Comparison of ENCODE assay signal across 3 cellular contexts in the genomic region with DNA sequence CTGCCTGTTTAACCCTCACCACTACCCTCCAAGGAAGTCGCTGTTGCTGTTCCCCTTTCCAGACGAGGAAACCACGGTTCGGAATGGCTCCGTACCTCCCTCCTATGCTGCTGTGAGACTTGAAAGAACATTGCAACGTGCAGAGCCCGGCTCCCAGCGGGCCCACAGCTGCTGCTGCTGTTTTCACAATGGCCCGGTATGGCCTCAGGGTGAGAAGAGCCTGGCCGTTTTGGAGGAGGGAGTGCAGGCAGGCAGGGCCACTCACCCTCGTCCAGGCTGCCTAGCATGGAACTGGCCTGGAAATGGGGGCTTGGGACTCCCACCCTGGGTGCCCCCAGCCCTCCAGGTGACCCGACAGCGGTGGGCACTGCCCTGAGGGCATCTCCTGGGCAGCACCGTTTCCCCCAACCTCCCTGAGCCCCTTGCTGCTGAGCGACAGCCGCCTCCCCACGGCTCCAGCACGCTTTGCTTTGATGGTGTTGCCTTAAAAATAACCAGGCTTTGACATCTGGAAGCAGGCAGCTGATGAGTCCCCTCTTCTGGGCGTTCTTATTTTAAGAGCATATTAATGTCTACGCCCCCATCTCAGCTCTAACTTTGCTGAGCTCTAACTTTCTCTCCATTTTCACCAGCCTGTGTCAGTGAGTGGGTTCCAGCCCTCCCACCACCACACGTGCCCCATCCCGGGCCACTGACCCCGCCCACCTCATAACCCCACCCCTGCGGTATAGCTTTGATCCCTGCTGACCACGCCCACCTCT.
A peak's percentile ranks its signal among the peaks of the same experiment; 100 is the strongest.
TF ChIP-seq lines count a peak whose summit lies in the region.

No MANE protein-coding gene starts in this region.

TF ChIP-seq in HEK293T, 16 proteins besides CTCF, POLR2A, EP300 and RAD21:
- TF ChIP-seq FOXM1 (IDR thresholded peaks at IDR 0.05; ENCODE audit: borderline replicate concordance) (no peak), LEF1 (IDR thresholded peaks at IDR 0.05; ENCODE audit: borderline replicate concordance) (no peak), CTBP1 (IDR thresholded peaks at IDR 0.05; ENCODE audit: borderline replicate concordance) (no peak), TARDBP (IDR thresholded peaks at IDR 0.05) (no peak), ARNT (IDR thresholded peaks at IDR 0.05) (no peak), NFRKB (IDR thresholded peaks at IDR 0.05) (no peak), ZNF384 (IDR thresholded peaks at IDR 0.05) (no peak), HDGF (IDR thresholded peaks at IDR 0.05; ENCODE audit: borderline replicate concordance) (no peak), SP1 (IDR thresholded peaks at IDR 0.05) (no peak), FOXK2 (IDR thresholded peaks at IDR 0.05) (no peak)

TF ChIP-seq in H1, 55 proteins besides CTCF, POLR2A, EP300 and RAD21:
- TF ChIP-seq RNF2 (IDR thresholded peaks at IDR 0.05; ENCODE audit: borderline replicate concordance, low read depth, low read length, missing control alignments, poor library complexity, severe bottlenecking) (no peak), TBP (IDR thresholded peaks at IDR 0.05; ENCODE audit: low read depth, low read length) (peak; percentile 87), CTBP2 (IDR thresholded peaks at IDR 0.05; ENCODE audit: borderline replicate concordance, insufficient read depth, insufficient read length, low read length) (no peak), CBX5 (IDR thresholded peaks at IDR 0.05; ENCODE audit: low read depth, low read length) (no peak), RBBP5 (IDR thresholded peaks at IDR 0.05; ENCODE audit: borderline replicate concordance, low read depth, low read length) (no peak), NANOG (IDR thresholded peaks at IDR 0.05; ENCODE audit: insufficient read depth, low read depth, low read length, poor library complexity, severe bottlenecking) (no peak), SP4 (IDR thresholded peaks at IDR 0.05; ENCODE audit: low read length) (no peak)
- TF ChIP-seq, protein P1, sequence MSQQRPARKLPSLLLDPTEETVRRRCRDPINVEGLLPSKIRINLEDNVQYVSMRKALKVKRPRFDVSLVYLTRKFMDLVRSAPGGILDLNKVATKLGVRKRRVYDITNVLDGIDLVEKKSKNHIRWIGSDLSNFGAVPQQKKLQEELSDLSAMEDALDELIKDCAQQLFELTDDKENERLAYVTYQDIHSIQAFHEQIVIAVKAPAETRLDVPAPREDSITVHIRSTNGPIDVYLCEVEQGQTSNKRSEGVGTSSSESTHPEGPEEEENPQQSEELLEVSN (IDR thresholded peaks at IDR 0.05): peak; percentile 29; the same call in 1 of the 2 replicates

TF ChIP-seq in HepG2, 621 proteins besides CTCF, POLR2A, EP300 and RAD21 (continues in another document):
- no peak for TF ChIP-seq NONO (IDR thresholded peaks at IDR 0.05)
- no peak for TF ChIP-seq NONO (CRISPR knock-in tag; conservative IDR thresholded peaks at IDR 0.05)
- no peak for TF ChIP-seq KDM1A (CRISPR knock-in tag; IDR thresholded peaks at IDR 0.05)
- TF ChIP-seq, protein P2, sequence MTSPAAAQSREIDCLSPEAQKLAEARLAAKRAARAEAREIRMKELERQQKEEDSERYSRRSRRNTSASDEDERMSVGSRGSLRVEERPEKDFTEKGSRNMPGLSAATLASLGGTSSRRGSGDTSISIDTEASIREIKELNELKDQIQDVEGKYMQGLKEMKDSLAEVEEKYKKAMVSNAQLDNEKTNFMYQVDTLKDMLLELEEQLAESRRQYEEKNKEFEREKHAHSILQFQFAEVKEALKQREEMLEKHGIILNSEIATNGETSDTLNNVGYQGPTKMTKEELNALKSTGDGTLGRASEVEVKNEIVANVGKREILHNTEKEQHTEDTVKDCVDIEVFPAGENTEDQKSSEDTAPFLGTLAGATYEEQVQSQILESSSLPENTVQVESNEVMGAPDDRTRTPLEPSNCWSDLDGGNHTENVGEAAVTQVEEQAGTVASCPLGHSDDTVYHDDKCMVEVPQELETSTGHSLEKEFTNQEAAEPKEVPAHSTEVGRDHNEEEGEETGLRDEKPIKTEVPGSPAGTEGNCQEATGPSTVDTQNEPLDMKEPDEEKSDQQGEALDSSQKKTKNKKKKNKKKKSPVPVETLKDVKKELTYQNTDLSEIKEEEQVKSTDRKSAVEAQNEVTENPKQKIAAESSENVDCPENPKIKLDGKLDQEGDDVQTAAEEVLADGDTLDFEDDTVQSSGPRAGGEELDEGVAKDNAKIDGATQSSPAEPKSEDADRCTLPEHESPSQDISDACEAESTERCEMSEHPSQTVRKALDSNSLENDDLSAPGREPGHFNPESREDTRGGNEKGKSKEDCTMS (CRISPR knock-in tag; conservative IDR thresholded peaks at IDR 0.05): no peak
- no peak for TF ChIP-seq NR2F1 (CRISPR knock-in tag; IDR thresholded peaks at IDR 0.05)
- no peak for TF ChIP-seq ZNF281 (CRISPR knock-in tag; IDR thresholded peaks at IDR 0.05; ENCODE audit: borderline replicate concordance)
- TF ChIP-seq ZNF552 (CRISPR knock-in tag; IDR thresholded peaks at IDR 0.05; ENCODE audit: borderline replicate concordance): no peak
- TF ChIP-seq GATA4 (IDR thresholded peaks at IDR 0.05; ENCODE audit: borderline replicate concordance, low read depth): no peak
- peak; percentile 46; the same call in 1 of the 2 replicates for TF ChIP-seq HIVEP1 (CRISPR knock-in tag; IDR thresholded peaks at IDR 0.05)
- no peak for TF ChIP-seq ATF2 (CRISPR knock-in tag; IDR thresholded peaks at IDR 0.05)
- TF ChIP-seq, protein P3, sequence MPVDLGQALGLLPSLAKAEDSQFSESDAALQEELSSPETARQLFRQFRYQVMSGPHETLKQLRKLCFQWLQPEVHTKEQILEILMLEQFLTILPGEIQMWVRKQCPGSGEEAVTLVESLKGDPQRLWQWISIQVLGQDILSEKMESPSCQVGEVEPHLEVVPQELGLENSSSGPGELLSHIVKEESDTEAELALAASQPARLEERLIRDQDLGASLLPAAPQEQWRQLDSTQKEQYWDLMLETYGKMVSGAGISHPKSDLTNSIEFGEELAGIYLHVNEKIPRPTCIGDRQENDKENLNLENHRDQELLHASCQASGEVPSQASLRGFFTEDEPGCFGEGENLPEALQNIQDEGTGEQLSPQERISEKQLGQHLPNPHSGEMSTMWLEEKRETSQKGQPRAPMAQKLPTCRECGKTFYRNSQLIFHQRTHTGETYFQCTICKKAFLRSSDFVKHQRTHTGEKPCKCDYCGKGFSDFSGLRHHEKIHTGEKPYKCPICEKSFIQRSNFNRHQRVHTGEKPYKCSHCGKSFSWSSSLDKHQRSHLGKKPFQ (CRISPR knock-in tag; IDR thresholded peaks at IDR 0.05; ENCODE audit: insufficient replicate concordance): no peak
- TF ChIP-seq ZNF629 (CRISPR knock-in tag; conservative IDR thresholded peaks at IDR 0.05): no peak
- TF ChIP-seq ESRRA (CRISPR knock-in tag; IDR thresholded peaks at IDR 0.05; ENCODE audit: low read depth): no peak
- TF ChIP-seq ZFP36 (IDR thresholded peaks at IDR 0.05; ENCODE audit: borderline replicate concordance, low read depth, low read length, partially characterized antibody): no peak
- TF ChIP-seq ZNF768 (CRISPR knock-in tag; IDR thresholded peaks at IDR 0.05): no peak
- TF ChIP-seq TCF12 (IDR thresholded peaks at IDR 0.05): no peak
- no peak for TF ChIP-seq TCF12 (CRISPR knock-in tag; IDR thresholded peaks at IDR 0.05)
- TF ChIP-seq, protein P4, sequence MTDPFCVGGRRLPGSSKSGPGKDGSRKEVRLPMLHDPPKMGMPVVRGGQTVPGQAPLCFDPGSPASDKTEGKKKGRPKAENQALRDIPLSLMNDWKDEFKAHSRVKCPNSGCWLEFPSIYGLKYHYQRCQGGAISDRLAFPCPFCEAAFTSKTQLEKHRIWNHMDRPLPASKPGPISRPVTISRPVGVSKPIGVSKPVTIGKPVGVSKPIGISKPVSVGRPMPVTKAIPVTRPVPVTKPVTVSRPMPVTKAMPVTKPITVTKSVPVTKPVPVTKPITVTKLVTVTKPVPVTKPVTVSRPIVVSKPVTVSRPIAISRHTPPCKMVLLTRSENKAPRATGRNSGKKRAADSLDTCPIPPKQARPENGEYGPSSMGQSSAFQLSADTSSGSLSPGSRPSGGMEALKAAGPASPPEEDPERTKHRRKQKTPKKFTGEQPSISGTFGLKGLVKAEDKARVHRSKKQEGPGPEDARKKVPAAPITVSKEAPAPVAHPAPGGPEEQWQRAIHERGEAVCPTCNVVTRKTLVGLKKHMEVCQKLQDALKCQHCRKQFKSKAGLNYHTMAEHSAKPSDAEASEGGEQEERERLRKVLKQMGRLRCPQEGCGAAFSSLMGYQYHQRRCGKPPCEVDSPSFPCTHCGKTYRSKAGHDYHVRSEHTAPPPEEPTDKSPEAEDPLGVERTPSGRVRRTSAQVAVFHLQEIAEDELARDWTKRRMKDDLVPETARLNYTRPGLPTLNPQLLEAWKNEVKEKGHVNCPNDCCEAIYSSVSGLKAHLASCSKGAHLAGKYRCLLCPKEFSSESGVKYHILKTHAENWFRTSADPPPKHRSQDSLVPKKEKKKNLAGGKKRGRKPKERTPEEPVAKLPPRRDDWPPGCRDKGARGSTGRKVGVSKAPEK (CRISPR knock-in tag; IDR thresholded peaks at IDR 0.05; ENCODE audit: borderline replicate concordance): 0 out of 2 replicates have a peak, but pooled peaks have one; percentile 49
- no peak for TF ChIP-seq ZHX1 (CRISPR knock-in tag; IDR thresholded peaks at IDR 0.05; ENCODE audit: low read depth)
- 0 out of 2 replicates have a peak, but pooled peaks have one; percentile 41 for TF ChIP-seq ZNF709 (CRISPR knock-in tag; IDR thresholded peaks at IDR 0.05)
- 0 out of 2 replicates have a peak, but pooled peaks have one; percentile 34 for TF ChIP-seq NFKB2 (CRISPR knock-in tag; IDR thresholded peaks at IDR 0.05; ENCODE audit: borderline replicate concordance)
- TF ChIP-seq ZNF432 (CRISPR knock-in tag; IDR thresholded peaks at IDR 0.05; ENCODE audit: borderline replicate concordance): no peak
- peak; percentile 42; the same call in 1 of the 2 replicates for TF ChIP-seq JUN (CRISPR knock-in tag; IDR thresholded peaks at IDR 0.05)
- TF ChIP-seq, protein P5, sequence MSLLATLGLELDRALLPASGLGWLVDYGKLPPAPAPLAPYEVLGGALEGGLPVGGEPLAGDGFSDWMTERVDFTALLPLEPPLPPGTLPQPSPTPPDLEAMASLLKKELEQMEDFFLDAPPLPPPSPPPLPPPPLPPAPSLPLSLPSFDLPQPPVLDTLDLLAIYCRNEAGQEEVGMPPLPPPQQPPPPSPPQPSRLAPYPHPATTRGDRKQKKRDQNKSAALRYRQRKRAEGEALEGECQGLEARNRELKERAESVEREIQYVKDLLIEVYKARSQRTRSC (CRISPR knock-in tag; IDR thresholded peaks at IDR 0.05; ENCODE audit: low read depth): no peak
- no peak for TF ChIP-seq ZNF619 (CRISPR knock-in tag; IDR thresholded peaks at IDR 0.05)
- TF ChIP-seq HNF4A (CRISPR knock-in tag; IDR thresholded peaks at IDR 0.05): no peak
- no peak for TF ChIP-seq TBP (CRISPR knock-in tag; IDR thresholded peaks at IDR 0.05)
